23 cellular contexts compared by ENCODE assay signal in genomic region chr2:240341064-240341463, GRCh38.
"Had no signal": no experiment of that assay in that cellular context is flagged by ENCODE, and none has a peak within 500 bp of the region (broad histone marks: within the 10 kb centered on the region; RNA-seq: fewer than 3 reads in every experiment).

No MANE protein-coding gene starts in this region.

- H3K36me3 ChIP-seq: ascending aorta, cardiac muscle cell, gastroesophageal sphincter, thoracic aorta, upper lobe of left lung had no signal

- H3K27me3 ChIP-seq: ascending aorta, cardiac muscle cell, upper lobe of left lung had no signal

- ATAC-seq: gastroesophageal sphincter had no signal

- DNase-seq: activated CD4-positive, alpha-beta T cell treated with anti-CD3 and anti-CD28 coated beads for 4 hours; activated CD4-positive, alpha-beta T cell treated with anti-CD3 and anti-CD28 coated beads, Interleukin-2, amount 50 U/mL, for 4 hours; activated CD8-positive, alpha-beta memory T cell treated with anti-CD3 and anti-CD28 coated beads for 24 hours; activated gamma-delta T cell; activated naive CD4-positive, alpha-beta T cell treated with anti-CD3 and anti-CD28 coated beads, Interleukin-2, amount 10 ng/mL, durations not matched to agents 7 days and 5 days; activated naive CD8-positive, alpha-beta T cell treated with anti-CD3 and anti-CD28 coated beads, Interleukin-2, amount 10 ng/mL, durations not matched to agents 7 days and 5 days; hippocampal formation; left cardiac atrium; mammary epithelial cell; naive B cell; nephron progenitor cell; nucleus accumbens; right cardiac atrium; stimulated activated CD4-positive, alpha-beta T cell treated with anti-CD3 and anti-CD28 coated beads, Interleukin-2, amount 100 ng/mL, for 48 hours; stimulated activated naive CD4-positive, alpha-beta T cell treated with Interleukin-2 at 50 U/mL for 16 hours; upper lobe of left lung had no signal

- H3K9me3 Mint-ChIP-seq: activated naive CD4-positive, alpha-beta T cell treated with anti-CD3 and anti-CD28 coated beads, Interleukin-2, amount 10 ng/mL, durations not matched to agents 7 days and 5 days; activated naive CD8-positive, alpha-beta T cell treated with anti-CD3 and anti-CD28 coated beads, Interleukin-2, amount 10 ng/mL, durations not matched to agents 7 days and 5 days had no signal

- H3K4me3 Mint-ChIP-seq: activated naive CD4-positive, alpha-beta T cell treated with anti-CD3 and anti-CD28 coated beads, Interleukin-2, amount 10 ng/mL, durations not matched to agents 7 days and 5 days; activated naive CD8-positive, alpha-beta T cell treated with anti-CD3 and anti-CD28 coated beads, Interleukin-2, amount 10 ng/mL, durations not matched to agents 7 days and 5 days; brain; mesothelial cell of epicardium; naive B cell; nephron progenitor cell had no signal

- H3K27ac Mint-ChIP-seq: activated naive CD4-positive, alpha-beta T cell treated with anti-CD3 and anti-CD28 coated beads, Interleukin-2, amount 10 ng/mL, durations not matched to agents 7 days and 5 days; activated naive CD8-positive, alpha-beta T cell treated with anti-CD3 and anti-CD28 coated beads, Interleukin-2, amount 10 ng/mL, durations not matched to agents 7 days and 5 days; mesothelial cell of epicardium; naive B cell; nephron progenitor cell had no signal

- H3K9ac ChIP-seq: parathyroid adenoma had no signal

- H2AFZ ChIP-seq: parathyroid adenoma had no signal

- H3K4me1 ChIP-seq: ascending aorta, gastroesophageal sphincter, parathyroid adenoma, upper lobe of left lung had no signal

- H3K27ac ChIP-seq: ascending aorta, cardiac muscle cell, parathyroid adenoma, thoracic aorta, upper lobe of left lung had no signal

- H3K79me2 ChIP-seq: parathyroid adenoma had no signal

- H3K4me3 ChIP-seq: ascending aorta, cardiac muscle cell, gastroesophageal sphincter, thoracic aorta, upper lobe of left lung had no signal

- H3K4me1 Mint-ChIP-seq: activated naive CD4-positive, alpha-beta T cell treated with anti-CD3 and anti-CD28 coated beads, Interleukin-2, amount 10 ng/mL, durations not matched to agents 7 days and 5 days; activated naive CD8-positive, alpha-beta T cell treated with anti-CD3 and anti-CD28 coated beads, Interleukin-2, amount 10 ng/mL, durations not matched to agents 7 days and 5 days; brain; naive B cell; nephron progenitor cell had no signal

- H3K36me3 Mint-ChIP-seq: activated naive CD4-positive, alpha-beta T cell treated with anti-CD3 and anti-CD28 coated beads, Interleukin-2, amount 10 ng/mL, durations not matched to agents 7 days and 5 days; activated naive CD8-positive, alpha-beta T cell treated with anti-CD3 and anti-CD28 coated beads, Interleukin-2, amount 10 ng/mL, durations not matched to agents 7 days and 5 days; brain; mesothelial cell of epicardium; naive B cell had no signal
